Comparison of ENCODE assay signal across 8 cellular contexts in genomic region chr18:54388203-54389142, GRCh38.
DNase-seq lines count a peak whose midpoint lies in the region; ATAC-seq and TF ChIP-seq lines count a peak whose summit lies in the region.

No MANE protein-coding gene starts in this region.

- ATAC-seq in GM21360 (IDR thresholded peaks at IDR 0.05; ENCODE audit: unreplicated experiment) (peak; percentile 92), HG03460 (IDR thresholded peaks at IDR 0.05; ENCODE audit: unreplicated experiment) (peak; percentile 95), SK-N-SH treated with all-trans-retinoic acid at 6 μM for 48 hours (peak; percentile 93)

- intact Hi-C loops in posterior cingulate gyrus (cut with DNase I), result no loop called here

- CTCF ChIA-PET in GM10248 (lab: Yijun Ruan, JAX), result interaction anchor here (1.0 to 1.6 kb wide), 3 partner anchors 12 to 283 kb away, joined by 3 to 4 read pairs (median 3); no protein-coding TSS in a partner anchor

- no peak for TF ChIP-seq CTCF in GM10248 (IDR thresholded peaks at IDR 0.05; ENCODE audit: control extremely low read depth, extremely low read depth, low read depth, missing control alignments)
- TF ChIP-seq CTCF in fibroblast of pulmonary artery (IDR thresholded peaks at IDR 0.05; ENCODE audit: low read length, missing control alignments), result no peak

- DNase-seq in GM10248 (ENCODE audit: extremely low spot score) (peak; percentile 17), fibroblast of pulmonary artery (ENCODE audit: low read depth) (peak; percentile 84), posterior cingulate gyrus (no peak), NCI-H2081 (lab: John Stamatoyannopoulos, UW) (no peak)
- peak; percentile 1 for DNase-seq in stimulated activated CD8-positive, alpha-beta memory T cell treated with anti-CD3 and anti-CD28 coated beads, Interleukin-4, amount 100 ng/mL, for 24 hours (ENCODE audit: low read depth)

- POLR2A ChIA-PET in GM10248 (lab: Yijun Ruan, JAX), result interaction anchor here (0.6 kb wide), 1 partner anchor 1095 kb away, joined by 3 read pairs; no protein-coding TSS in a partner anchor

- no peak overlapping the region for H3K4me3 ChIP-seq in fibroblast of pulmonary artery (replicated peaks; ENCODE audit: low read depth, low read length)

TF ChIP-seq in SK-N-SH treated with all-trans-retinoic acid at 6 μM for 48 hours, 23 proteins besides CTCF, POLR2A, EP300 and RAD21:
- TF ChIP-seq CSRNP3 (CRISPR knock-in tag; IDR thresholded peaks at IDR 0.05) (no peak), SNAI2 (CRISPR knock-in tag; IDR thresholded peaks at IDR 0.05) (no peak), ZFP3 (CRISPR knock-in tag; IDR thresholded peaks at IDR 0.05) (no peak), PATZ1 (CRISPR knock-in tag; IDR thresholded peaks at IDR 0.05; ENCODE audit: borderline replicate concordance) (no peak), ZNF8 (CRISPR knock-in tag; IDR thresholded peaks at IDR 0.05) (no peak), ISL1 (CRISPR knock-in tag; IDR thresholded peaks at IDR 0.05) (no peak), CREB5 (CRISPR knock-in tag; IDR thresholded peaks at IDR 0.05; ENCODE audit: low read depth) (no peak), ZNF70 (CRISPR knock-in tag; IDR thresholded peaks at IDR 0.05) (no peak), ZFP30 (CRISPR knock-in tag; IDR thresholded peaks at IDR 0.05) (no peak), CSDC2 (CRISPR knock-in tag; IDR thresholded peaks at IDR 0.05) (no peak), GLIS3 (CRISPR knock-in tag; IDR thresholded peaks at IDR 0.05) (no peak)

Comparison
In these comparisons a context has a peak if more than half of its experiments do, and no peak if none do; other contexts are left out.
1. DNase-seq: peak in GM10248 (single experiment), fibroblast of pulmonary artery (single experiment) and stimulated activated CD8-positive, alpha-beta memory T cell treated with anti-CD3 and anti-CD28 coated beads, Interleukin-4, amount 100 ng/mL, for 24 hours (single experiment); none in posterior cingulate gyrus (0 of 10) and NCI-H2081 (0 of 2).
2. Peak in every context shown above with its lines, with median percentiles within 50 percentile points of each other: ATAC-seq.